1 cellular context compared by ENCODE assay signal in the genomic region with DNA sequence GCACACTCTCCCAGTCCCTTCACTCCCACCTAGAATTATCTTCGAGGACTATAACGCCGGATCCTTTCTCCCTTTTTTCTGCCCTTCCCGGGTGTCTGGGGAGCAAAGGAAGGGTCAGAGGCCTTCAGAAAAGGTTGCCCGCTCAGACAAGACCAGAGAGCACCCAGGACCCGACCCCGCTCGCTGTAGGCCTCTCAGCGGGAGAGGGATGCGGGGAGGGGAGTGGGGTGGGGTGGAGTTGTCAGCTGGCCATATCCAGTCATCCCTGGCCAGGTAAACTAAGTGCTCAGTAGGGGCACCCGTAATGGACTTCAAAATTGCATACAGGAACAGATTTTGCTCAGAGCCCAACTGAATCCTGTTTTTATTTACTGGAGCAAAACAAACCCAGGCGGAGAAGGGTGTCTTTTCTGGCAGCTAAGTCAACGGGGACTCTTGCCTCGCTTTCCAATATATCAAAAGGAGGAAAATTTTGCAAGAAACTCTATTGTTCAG.
TF ChIP-seq lines count a peak whose summit lies in the region.

No MANE protein-coding gene starts in this region.

TF ChIP-seq in SK-N-SH, 30 proteins besides CTCF, POLR2A, EP300 and RAD21 (continued from another document):
- TF ChIP-seq MEF2A (IDR thresholded peaks at IDR 0.05; ENCODE audit: borderline replicate concordance, low read depth) (no peak), SMC3 (IDR thresholded peaks at IDR 0.05; ENCODE audit: low read depth, low read length) (no peak), SIN3A (IDR thresholded peaks at IDR 0.05; ENCODE audit: borderline replicate concordance, low read depth, low read length) (no peak), NFIC (IDR thresholded peaks at IDR 0.05; ENCODE audit: borderline replicate concordance) (no peak), FOSL2 (IDR thresholded peaks at IDR 0.05; ENCODE audit: borderline replicate concordance, low read depth) (no peak), MXI1 (IDR thresholded peaks at IDR 0.05; ENCODE audit: low read depth, low read length) (no peak)
TF ChIP-seq in SK-N-SH: peak in this region for 0.
